ENCODE assay signal across 9 cellular contexts in the genomic region with DNA sequence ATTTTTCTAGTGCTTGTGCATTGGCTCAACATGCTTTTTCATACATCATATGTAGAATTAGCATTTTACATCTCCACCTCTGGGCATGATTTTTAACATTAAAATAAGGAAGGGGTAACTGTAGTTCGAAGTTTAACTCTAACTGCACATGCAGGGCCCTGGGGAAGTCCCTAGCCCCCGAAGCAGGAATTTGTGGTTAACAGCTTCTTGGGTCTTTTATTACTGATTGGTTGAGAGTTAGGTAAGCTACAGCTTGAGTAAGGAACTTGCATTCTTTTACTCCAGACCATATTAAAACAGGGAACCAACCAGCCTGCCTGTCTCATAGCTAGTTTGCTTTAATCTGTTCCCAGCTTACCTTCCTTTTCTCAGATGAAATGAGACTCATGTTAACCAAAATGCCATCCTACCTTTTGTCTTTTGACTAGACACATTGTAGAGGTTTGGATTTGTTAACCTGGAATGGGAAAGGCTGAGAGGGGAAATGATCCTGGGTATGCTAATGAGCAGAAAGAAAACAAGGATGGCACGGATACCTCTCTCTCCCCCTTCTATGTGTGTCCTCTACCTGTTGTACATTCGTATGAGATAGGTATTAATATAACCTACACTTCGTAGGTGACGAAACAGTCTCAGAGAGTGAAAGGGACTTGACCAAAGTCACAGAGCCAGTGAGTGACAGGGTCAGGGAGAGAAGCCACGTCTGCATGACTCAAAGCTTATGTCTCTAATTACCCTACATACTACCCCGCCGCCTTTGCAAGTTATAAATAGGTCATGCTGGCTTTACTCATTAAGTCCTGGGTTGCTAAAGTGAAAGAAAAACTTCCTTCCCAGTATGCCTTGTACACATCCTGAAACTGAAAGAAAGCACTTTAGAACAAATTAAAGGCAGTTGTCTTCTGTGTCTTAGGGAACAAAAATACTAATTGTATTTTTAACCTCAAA.
DNase-seq lines count a peak whose midpoint lies in the region; ATAC-seq and TF ChIP-seq lines count a peak whose summit lies in the region.
"Had no signal": no experiment of that assay in that cellular context is flagged by ENCODE, and none has a peak within 500 bp of the region (broad histone marks: within the 10 kb centered on the region; RNA-seq: fewer than 3 reads in every experiment).

No MANE protein-coding gene starts in this region.

- no peaks in the 10 kb centered on the region for H3K27me3 Mint-ChIP-seq in CD14-positive monocyte (ENCODE audit: low read depth in 3 of 3)
- H3K27me3 Mint-ChIP-seq: brain had no signal

- no peaks in the 10 kb centered on the region for H3K36me3 Mint-ChIP-seq in CD14-positive monocyte
- H3K36me3 Mint-ChIP-seq: brain had no signal

- H3K4me3 ChIP-seq in mononuclear cell (ENCODE audit: low read length) = peak overlapping the region; percentile 28

- peaks cover 14% of the 10 kb centered on the region for H3K4me1 Mint-ChIP-seq in CD14-positive monocyte

- intact Hi-C loops in CD14-positive monocyte (cut with micrococcal nuclease) = no loop called here

- peak overlapping the region; percentile 72 to 81 for H3K4me3 Mint-ChIP-seq in CD14-positive monocyte
- H3K4me3 Mint-ChIP-seq: brain had no signal

- peak overlapping the region; percentile 93 to 99 (median 96) for H3K27ac Mint-ChIP-seq in CD14-positive monocyte
- H3K27ac Mint-ChIP-seq: brain had no signal

- H3K9me3 ChIP-seq in mononuclear cell (ENCODE audit: low read depth, low read length) = no peaks in the 10 kb centered on the region

- H3K9me3 Mint-ChIP-seq in CD14-positive monocyte = peaks cover 0 to 6% (median 3%) of the 10 kb centered on the region in 7 donors

- peaks cover 21% of the 10 kb centered on the region for H3K4me1 ChIP-seq in mononuclear cell (ENCODE audit: insufficient read depth, low read length)

- DNase-seq in CD14-positive monocyte (ENCODE audit: low spot score) = peak; percentile 78
- DNase-seq in GM20000 (ENCODE audit: low spot score) = peak; percentile 26
- DNase-seq in activated CD4-positive, alpha-beta T cell treated with anti-CD3 and anti-CD28 coated beads, Interleukin-2, amount 50 U/mL, for 1 hour = peak; percentile 2
- no peak for DNase-seq in NCI-H446 (lab: John Stamatoyannopoulos, UW)
- no peak for DNase-seq in COLO668 (lab: John Stamatoyannopoulos, UW; ENCODE audit: unreplicated experiment)
- no peak for DNase-seq in DMS53 (lab: John Stamatoyannopoulos, UW)

- no peaks in the 10 kb centered on the region for H3K27me3 ChIP-seq in mononuclear cell (ENCODE audit: insufficient read depth, low read length)

- TF ChIP-seq CTCF in CD14-positive monocyte (IDR thresholded peaks at IDR 0.05) (no peak), GM20000 (IDR thresholded peaks at IDR 0.05; ENCODE audit: extremely low read depth, missing control alignments) (no peak)

- peak; percentile 95 for ATAC-seq in HG03571 (IDR thresholded peaks at IDR 0.05; ENCODE audit: unreplicated experiment)

Comparison
In these comparisons a context has a peak if more than half of its experiments do, and no peak if none do; other contexts are left out.
1. DNase-seq: peak in CD14-positive monocyte (single experiment), GM20000 (single experiment) and activated CD4-positive, alpha-beta T cell treated with anti-CD3 and anti-CD28 coated beads, Interleukin-2, amount 50 U/mL, for 1 hour (single experiment); none in NCI-H446 (0 of 2), COLO668 (single experiment) and DMS53 (single experiment).